15 cellular contexts compared by ENCODE assay signal in genomic region chr5:154302181-154302580, GRCh38.
DNase-seq lines count a peak whose midpoint lies in the region; ATAC-seq and TF ChIP-seq lines count a peak whose summit lies in the region.
"Had no signal": no experiment of that assay in that cellular context is flagged by ENCODE, and none has a peak within 500 bp of the region (broad histone marks: within the 10 kb centered on the region; RNA-seq: fewer than 3 reads in every experiment).

No MANE protein-coding gene starts in this region.

- H3K27ac Mint-ChIP-seq in natural killer cell: no peak overlapping the region
- H3K27ac Mint-ChIP-seq: CD4-positive, alpha-beta T cell; stimulated activated naive CD8-positive, alpha-beta T cell treated with anti-CD3 and anti-CD28 coated beads, Interleukin-15, Interleukin-2, amounts not matched to agents 100 ng/mL and 50 ng/mL, for 24 hours had no signal

- H3K4me3 Mint-ChIP-seq in natural killer cell: no peak overlapping the region
- H3K4me3 Mint-ChIP-seq: activated T-cell treated with anti-CD3 and anti-CD28 coated beads, Interleukin-2, amount 50 U/mL, for 4 hours; CD4-positive, alpha-beta T cell; stimulated activated naive CD8-positive, alpha-beta T cell treated with anti-CD3 and anti-CD28 coated beads, Interleukin-15, Interleukin-2, amounts not matched to agents 100 ng/mL and 50 ng/mL, for 24 hours had no signal

- ATAC-seq in gastroesophageal sphincter (peak; percentile 79), thoracic aorta (ENCODE audit: insufficient number of reproducible peaks, low FRiP score, low read depth) (peak; percentile 70), natural killer cell (no peak)
- ATAC-seq: activated T-cell treated with anti-CD3 and anti-CD28 coated beads, Interleukin-2, amount 50 U/mL, for 4 hours had no signal

- 34% methylated on average over 4 of the region's 6 CpGs; no CpG with 5 or more reads in 1 of the 2 donors for WGBS in gastroesophageal sphincter (ENCODE audit: low coverage in 1 of 2), 2 donors

- H3K36me3 ChIP-seq in gastroesophageal sphincter (peaks cover 0 to 27% of the 10 kb centered on the region in 2 donors), thoracic aorta (no peaks in the 10 kb centered on the region)

- H3K4me3 ChIP-seq in gastroesophageal sphincter (no peak overlapping the region), thoracic aorta (peak overlapping the region; percentile 36)
- H3K4me3 ChIP-seq: esophagus squamous epithelium had no signal

- intact Hi-C loops in natural killer cell (cut with micrococcal nuclease): no loop called here

- H3K27me3 ChIP-seq in gastroesophageal sphincter (no peaks in the 10 kb centered on the region), thoracic aorta (replicated peaks; ENCODE audit: insufficient read depth) (no peaks in the 10 kb centered on the region)
- H3K27me3 ChIP-seq: esophagus squamous epithelium had no signal

- H3K9me3 ChIP-seq in gastroesophageal sphincter (peaks cover 0 to 6% (median 0%) of the 10 kb centered on the region in 3 donors), thoracic aorta (no peaks in the 10 kb centered on the region)

- TF ChIP-seq EP300 in gastroesophageal sphincter (IDR thresholded peaks at IDR 0.05): no peak

- no peak for TF ChIP-seq POLR2A in gastroesophageal sphincter (IDR thresholded peaks at IDR 0.05)

- no peaks in the 10 kb centered on the region for H3K27me3 Mint-ChIP-seq in natural killer cell (ENCODE audit: low read depth in 2 of 2)
- H3K27me3 Mint-ChIP-seq: CD4-positive, alpha-beta T cell; stimulated activated naive CD8-positive, alpha-beta T cell treated with anti-CD3 and anti-CD28 coated beads, Interleukin-15, Interleukin-2, amounts not matched to agents 100 ng/mL and 50 ng/mL, for 24 hours had no signal

- H3K27ac ChIP-seq in gastroesophageal sphincter: peak overlapping the region in 3 of 4 donors; percentile 40 to 52 (median 40)
- H3K27ac ChIP-seq in thoracic aorta: peak overlapping the region in 1 of 2 donors; percentile 48
- H3K27ac ChIP-seq: esophagus squamous epithelium had no signal

- H3K9me3 Mint-ChIP-seq in natural killer cell: peaks cover 3 to 8% of the 10 kb centered on the region in 2 donors
- H3K9me3 Mint-ChIP-seq: CD4-positive, alpha-beta T cell had no signal

- peaks cover 9 to 18% of the 10 kb centered on the region in 2 donors for H3K4me1 Mint-ChIP-seq in natural killer cell

- peaks cover 38% of the 10 kb centered on the region for H3K36me3 Mint-ChIP-seq in natural killer cell

- DNase-seq in NCI-H446 treated with DMSO at 0.1 percent for 48 hours (lab: John Stamatoyannopoulos, UW) (peak; percentile 95), medulla oblongata (ENCODE audit: extremely low spot score) (peak; percentile 80), thoracic aorta (ENCODE audit: low spot score) (no peak), natural killer cell (no peak), T-helper 1 cell (no peak), dermis blood vessel endothelial cell (no peak), cortex of kidney (lab: John Stamatoyannopoulos, UW) (no peak)
- DNase-seq: activated CD4-positive, alpha-beta T cell treated with anti-CD3 and anti-CD28 coated beads for 1 hour; activated T-cell treated with anti-CD3 and anti-CD28 coated beads, Interleukin-2, amount 50 U/mL, for 4 hours; CD4-positive, alpha-beta T cell; esophagus squamous epithelium; MV-4-11; stimulated activated CD4-positive, alpha-beta T cell treated with anti-CD3 and anti-CD28 coated beads, Interleukin-4, amount 100 ng/mL, for 1 hour had no signal

- H3K4me1 ChIP-seq in gastroesophageal sphincter (peaks cover 3 to 19% (median 10%) of the 10 kb centered on the region in 3 donors), thoracic aorta (ENCODE audit: control insufficient read depth in 1 of 2, low read depth in 2 of 2) (peaks cover 6 to 12% of the 10 kb centered on the region in 2 donors)

- TF ChIP-seq CTCF in gastroesophageal sphincter (IDR thresholded peaks at IDR 0.05) (no peak), thoracic aorta (IDR thresholded peaks at IDR 0.05) (no peak), natural killer cell (IDR thresholded peaks at IDR 0.05) (no peak)

Comparison
In these comparisons a context has a peak if more than half of its experiments do, and no peak if none do; other contexts are left out.
1. DNase-seq: peak in NCI-H446 treated with DMSO at 0.1 percent for 48 hours (single experiment) and medulla oblongata (single experiment); none in thoracic aorta (single experiment), natural killer cell (single experiment), T-helper 1 cell (0 of 5), dermis blood vessel endothelial cell (single experiment) and cortex of kidney (single experiment).
2. ATAC-seq: peak in gastroesophageal sphincter (single experiment) and thoracic aorta (single experiment); none in natural killer cell (0 of 3).